In the genomic region with DNA sequence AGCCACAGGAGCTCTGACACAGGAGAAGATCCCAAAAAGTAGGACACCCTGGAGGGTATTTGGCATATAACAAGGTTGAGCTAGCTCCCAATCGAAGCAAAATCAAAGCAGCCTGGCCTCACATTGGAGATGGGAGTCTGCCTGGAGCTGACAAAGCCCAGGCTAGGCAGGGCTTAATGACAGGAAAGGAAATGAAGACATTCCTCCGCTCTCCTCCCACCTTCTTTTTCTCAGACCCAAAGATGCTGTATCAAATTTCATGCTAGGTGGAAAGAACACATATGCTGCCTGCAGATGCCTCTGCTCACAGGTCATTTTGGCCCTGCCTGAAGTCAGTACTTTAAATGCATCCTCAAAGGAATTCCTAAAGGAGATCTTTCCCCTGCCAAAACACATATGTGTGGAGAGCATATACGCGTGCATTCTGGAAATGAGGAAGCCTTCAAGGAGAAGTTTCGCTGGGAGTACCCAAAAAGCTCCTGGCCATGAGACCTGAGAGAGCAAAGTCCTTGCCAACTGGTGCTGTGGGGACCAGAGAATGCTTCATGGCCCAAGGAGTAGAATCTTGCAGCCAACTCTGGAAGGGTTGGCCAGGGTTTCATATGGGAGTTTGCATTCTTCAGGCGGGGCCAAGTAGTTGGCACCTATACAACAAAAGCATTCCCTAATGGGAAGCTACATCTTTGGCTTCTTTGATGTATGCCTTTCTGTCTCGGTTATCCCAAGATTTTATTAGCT, we compare ENCODE assay signal across 22 cellular contexts.
A peak's percentile ranks its signal among the peaks of the same experiment; 100 is the strongest.
DNase-seq lines count a peak whose midpoint lies in the region; ATAC-seq and TF ChIP-seq lines count a peak whose summit lies in the region.
"Had no signal": no experiment of that assay in that cellular context is flagged by ENCODE, and none has a peak within 500 bp of the region (broad histone marks: within the 10 kb centered on the region; RNA-seq: fewer than 3 reads in every experiment).

No MANE protein-coding gene starts in this region.

- no peaks in the 10 kb centered on the region for H3K36me3 Mint-ChIP-seq in nephron (ENCODE audit: low read depth)
- H3K36me3 Mint-ChIP-seq: CD14-positive monocyte, IgD-negative memory B cell, memory B cell, natural killer cell had no signal

- TF ChIP-seq EP300 in gastroesophageal sphincter (IDR thresholded peaks at IDR 0.05): no peak

- H3K9me3 Mint-ChIP-seq in nephron: no peaks in the 10 kb centered on the region
- no peaks in the 10 kb centered on the region for H3K9me3 Mint-ChIP-seq in stimulated activated naive CD8-positive, alpha-beta T cell treated with anti-CD3 and anti-CD28 coated beads, Interleukin-15, amount 100 ng/mL, for 72 hours
- H3K9me3 Mint-ChIP-seq: IgD-negative memory B cell, memory B cell had no signal

- H3K36me3 ChIP-seq in H7 (replicated peaks; ENCODE audit: control insufficient read depth, insufficient read depth, low read length) (no peaks in the 10 kb centered on the region), gastroesophageal sphincter (no peaks in the 10 kb centered on the region)
- H3K36me3 ChIP-seq: adrenal gland, esophagus squamous epithelium had no signal

- H3K27me3 ChIP-seq in H7 (ENCODE audit: control insufficient read depth, insufficient read depth, low read length): no peaks in the 10 kb centered on the region
- H3K27me3 ChIP-seq in gastroesophageal sphincter: peaks cover 26% of the 10 kb centered on the region
- H3K27me3 ChIP-seq: adrenal gland had no signal

- ATAC-seq in gastroesophageal sphincter: no peak
- ATAC-seq in stimulated activated naive CD8-positive, alpha-beta T cell treated with anti-CD3 and anti-CD28 coated beads, Interleukin-15, amount 100 ng/mL, for 72 hours: no peak
- ATAC-seq: natural killer cell had no signal

- peaks cover 29% of the 10 kb centered on the region for H3K4me1 Mint-ChIP-seq in nephron
- no peaks in the 10 kb centered on the region for H3K4me1 Mint-ChIP-seq in stimulated activated naive CD8-positive, alpha-beta T cell treated with anti-CD3 and anti-CD28 coated beads, Interleukin-15, amount 100 ng/mL, for 72 hours
- H3K4me1 Mint-ChIP-seq: IgD-negative memory B cell, memory B cell, natural killer cell had no signal

- WGBS in gastroesophageal sphincter (ENCODE audit: low coverage in 1 of 2), 2 donors: 49 to 55% methylated on average over 4 to 5 of the region's 7 CpGs

- H3K4me3 ChIP-seq in H7 (ENCODE audit: insufficient read depth, low read depth, low read length): no peak overlapping the region
- no peak overlapping the region for H3K4me3 ChIP-seq in fibroblast of pulmonary artery (replicated peaks; ENCODE audit: low read depth, low read length)
- H3K4me3 ChIP-seq in gastroesophageal sphincter: no peak overlapping the region
- H3K4me3 ChIP-seq: adrenal gland, esophagus squamous epithelium had no signal

- no peaks in the 10 kb centered on the region for H3K9me3 ChIP-seq in gastroesophageal sphincter
- H3K9me3 ChIP-seq: adrenal gland, esophagus squamous epithelium had no signal

- no peaks in the 10 kb centered on the region for H3K27me3 Mint-ChIP-seq in nephron (ENCODE audit: low read depth)
- H3K27me3 Mint-ChIP-seq in stimulated activated naive CD8-positive, alpha-beta T cell treated with anti-CD3 and anti-CD28 coated beads, Interleukin-15, amount 100 ng/mL, for 72 hours: no peaks in the 10 kb centered on the region

- DNase-seq in H7 (peak; percentile 7), SK-N-DZ (ENCODE audit: low spot score) (peak; percentile 83), fibroblast of pulmonary artery (ENCODE audit: low read depth) (peak; percentile 52), NCI-H1092 (lab: John Stamatoyannopoulos, UW) (no peak)
- no peak for DNase-seq in stimulated activated CD8-positive, alpha-beta memory T cell treated with anti-CD3 and anti-CD28 coated beads, Interleukin-4, amount 100 ng/mL, for 48 hours
- DNase-seq in stimulated activated naive CD8-positive, alpha-beta T cell treated with anti-CD3 and anti-CD28 coated beads, Interleukin-15, amount 100 ng/mL, for 72 hours: no peak
- DNase-seq: activated CD4-positive, alpha-beta T cell treated with anti-CD3 and anti-CD28 coated beads for 48 hours; activated CD8-positive, alpha-beta memory T cell treated with anti-CD3 and anti-CD28 coated beads, Interleukin-2, amount 50 U/mL, for 4 hours; activated effector memory CD4-positive, alpha-beta T cell treated with Interleukin-2 at 50 U/mL for 16 hours; adrenal gland; esophagus squamous epithelium; natural killer cell; NCI-H1930; small intestine; stimulated activated CD4-positive, alpha-beta T cell treated with anti-CD3 and anti-CD28 coated beads, Interleukin-4, amount 100 ng/mL, for 4 hours had no signal

- H3K4me3 Mint-ChIP-seq in nephron: peak overlapping the region in 2 of 3 experiments; percentile 3 to 8
- no peak overlapping the region for H3K4me3 Mint-ChIP-seq in stimulated activated naive CD8-positive, alpha-beta T cell treated with anti-CD3 and anti-CD28 coated beads, Interleukin-15, amount 100 ng/mL, for 72 hours
- H3K4me3 Mint-ChIP-seq: IgD-negative memory B cell, memory B cell, natural killer cell had no signal

- no peak for TF ChIP-seq POLR2A in gastroesophageal sphincter (IDR thresholded peaks at IDR 0.05)

- peak overlapping the region; percentile 80 to 89 (median 86) for H3K27ac Mint-ChIP-seq in nephron
- H3K27ac Mint-ChIP-seq in stimulated activated naive CD8-positive, alpha-beta T cell treated with anti-CD3 and anti-CD28 coated beads, Interleukin-15, amount 100 ng/mL, for 72 hours: no peak overlapping the region
- H3K27ac Mint-ChIP-seq: IgD-negative memory B cell, memory B cell, natural killer cell, progenitor cell of endocrine pancreas had no signal

- no peaks in the 10 kb centered on the region for H3K4me1 ChIP-seq in gastroesophageal sphincter
- H3K4me1 ChIP-seq: adrenal gland, esophagus squamous epithelium had no signal

- H3K27ac ChIP-seq in gastroesophageal sphincter: no peak overlapping the region
- H3K27ac ChIP-seq: adrenal gland, esophagus squamous epithelium, RWPE1 had no signal

- TF ChIP-seq CTCF in fibroblast of pulmonary artery (IDR thresholded peaks at IDR 0.05; ENCODE audit: low read length, missing control alignments): no peak
- no peak for TF ChIP-seq CTCF in nephron (IDR thresholded peaks at IDR 0.05; ENCODE audit: unreplicated experiment in 3 of 3)
- no peak for TF ChIP-seq CTCF in gastroesophageal sphincter (IDR thresholded peaks at IDR 0.05)

Comparison
In these comparisons a context has a peak if more than half of its experiments do, and no peak if none do; other contexts are left out.
1. DNase-seq: peak in H7 (single experiment), SK-N-DZ (single experiment) and fibroblast of pulmonary artery (single experiment); none in stimulated activated CD8-positive, alpha-beta memory T cell treated with anti-CD3 and anti-CD28 coated beads, Interleukin-4, amount 100 ng/mL, for 48 hours (single experiment), stimulated activated naive CD8-positive, alpha-beta T cell treated with anti-CD3 and anti-CD28 coated beads, Interleukin-15, amount 100 ng/mL, for 72 hours (0 of 2) and NCI-H1092 (single experiment).
2. H3K27ac Mint-ChIP-seq: peak in nephron (3 of 3); none in stimulated activated naive CD8-positive, alpha-beta T cell treated with anti-CD3 and anti-CD28 coated beads, Interleukin-15, amount 100 ng/mL, for 72 hours (0 of 2).
3. H3K4me3 Mint-ChIP-seq: peak in nephron (2 of 3); none in stimulated activated naive CD8-positive, alpha-beta T cell treated with anti-CD3 and anti-CD28 coated beads, Interleukin-15, amount 100 ng/mL, for 72 hours (0 of 2).